29 cellular contexts compared by ENCODE assay signal in genomic region chr10:8334631-8335030, GRCh38.
"Had no signal": no experiment of that assay in that cellular context is flagged by ENCODE, and none has a peak within 500 bp of the region (broad histone marks: within the 10 kb centered on the region; RNA-seq: fewer than 3 reads in every experiment).

No MANE protein-coding gene starts in this region.

- H3K9me3 Mint-ChIP-seq: activated CD4-positive, alpha-beta T cell treated with anti-CD3 and anti-CD28 coated beads, Interleukin-2, amount 10 ng/mL, durations not matched to agents 7 days and 5 days; activated CD8-positive, alpha-beta T cell treated with anti-CD3 and anti-CD28 coated beads for 36 hours; activated naive CD4-positive, alpha-beta T cell treated with anti-CD3 and anti-CD28 coated beads, Interleukin-2, amount 50 U/mL, for 72 hours; activated naive CD8-positive, alpha-beta T cell treated with anti-CD3 and anti-CD28 coated beads, Interleukin-2, amount 50 U/mL, for 24 hours; activated T-cell treated with anti-CD3 and anti-CD28 coated beads, Interleukin-2, amount 50 U/mL, for 24 hours; activated T-helper 1 cell treated with anti-CD3 and anti-CD28 coated beads, Interleukin-12 subunit alpha, Interleukin-12 subunit beta, Interleukin-2, Interleukin-4 antibody, amounts not matched to agents 30 ng/mL and 10 ng/mL and 1 ng/mL, durations not matched to agents 14 hours and 24 hours and 36 hours had no signal

- H3K9me3 ChIP-seq: ascending aorta, body of pancreas, SJCRH30, SK-N-SH had no signal

- H3K27me3 ChIP-seq: ascending aorta, SJCRH30 had no signal

- H3K27me3 Mint-ChIP-seq: activated CD4-positive, alpha-beta T cell treated with anti-CD3 and anti-CD28 coated beads, Interleukin-2, amount 10 ng/mL, durations not matched to agents 7 days and 5 days; activated CD8-positive, alpha-beta T cell treated with anti-CD3 and anti-CD28 coated beads for 36 hours; activated naive CD8-positive, alpha-beta T cell treated with anti-CD3 and anti-CD28 coated beads, Interleukin-2, amount 50 U/mL, for 24 hours; activated T-cell treated with anti-CD3 and anti-CD28 coated beads, Interleukin-2, amount 50 U/mL, for 24 hours had no signal

- H3K36me3 Mint-ChIP-seq: IgD-negative memory B cell had no signal

- H3K4me3 Mint-ChIP-seq: activated B cell treated with CpG ODN at 0.5 μM for 24 hours; activated CD4-positive, alpha-beta T cell treated with anti-CD3 and anti-CD28 coated beads, Interleukin-2, amount 10 ng/mL, durations not matched to agents 7 days and 5 days; activated CD8-positive, alpha-beta T cell treated with anti-CD3 and anti-CD28 coated beads for 36 hours; activated naive CD8-positive, alpha-beta T cell treated with anti-CD3 and anti-CD28 coated beads, Interleukin-2, amount 50 U/mL, for 24 hours; activated T-cell treated with anti-CD3 and anti-CD28 coated beads, Interleukin-2, amount 50 U/mL, for 24 hours; activated T-helper 1 cell treated with anti-CD3 and anti-CD28 coated beads, Interleukin-12 subunit alpha, Interleukin-12 subunit beta, Interleukin-2, Interleukin-4 antibody, amounts not matched to agents 30 ng/mL and 10 ng/mL and 1 ng/mL, durations not matched to agents 14 hours and 24 hours and 36 hours; IgD-negative memory B cell had no signal

- H3K27ac ChIP-seq: ascending aorta, body of pancreas, RWPE1, SJCRH30 had no signal

- H3K4me1 ChIP-seq: SJCRH30 had no signal

- H3K4me2 ChIP-seq: SK-N-SH had no signal

- H3K27ac Mint-ChIP-seq: activated B cell treated with CpG ODN at 0.5 μM for 24 hours; activated CD4-positive, alpha-beta T cell treated with anti-CD3 and anti-CD28 coated beads, Interleukin-2, amount 10 ng/mL, durations not matched to agents 7 days and 5 days; activated CD8-positive, alpha-beta T cell treated with anti-CD3 and anti-CD28 coated beads for 36 hours; activated naive CD8-positive, alpha-beta T cell treated with anti-CD3 and anti-CD28 coated beads, Interleukin-2, amount 50 U/mL, for 24 hours; activated T-cell treated with anti-CD3 and anti-CD28 coated beads, Interleukin-2, amount 50 U/mL, for 24 hours; activated T-helper 1 cell treated with anti-CD3 and anti-CD28 coated beads, Interleukin-12 subunit alpha, Interleukin-12 subunit beta, Interleukin-2, Interleukin-4 antibody, amounts not matched to agents 30 ng/mL and 10 ng/mL and 1 ng/mL, durations not matched to agents 14 hours and 24 hours and 36 hours; IgD-negative memory B cell had no signal

- H3K9ac ChIP-seq: SK-N-SH had no signal

- H3K4me3 ChIP-seq: ascending aorta, body of pancreas, SJCRH30 had no signal

- DNase-seq: activated B cell treated with CpG ODN at 0.5 μM for 24 hours; activated CD4-positive, alpha-beta T cell treated with anti-CD3 and anti-CD28 coated beads, Interleukin-2, amount 10 ng/mL, durations not matched to agents 7 days and 5 days; activated CD8-positive, alpha-beta T cell treated with anti-CD3 and anti-CD28 coated beads for 36 hours; activated effector memory CD4-positive, alpha-beta T cell treated with anti-CD3 and anti-CD28 coated beads, Interleukin-2, amount 50 U/mL, for 16 hours; activated naive CD4-positive, alpha-beta T cell treated with Interleukin-2 at 50 U/mL for 16 hours; activated naive CD8-positive, alpha-beta T cell treated with anti-CD3 and anti-CD28 coated beads, Interleukin-2, amount 50 U/mL, for 24 hours; activated T-cell treated with anti-CD3 and anti-CD28 coated beads, Interleukin-2, amount 50 U/mL, for 24 hours; amniotic stem cell; body of pancreas; central memory CD4-positive, alpha-beta T cell; KG1; NCI-H1092; NCI-H1417 treated with DMSO at 0.1 percent for 48 hours; NCI-H1694; NCI-H2029; NCI-H510A treated with DMSO at 0.1 percent for 48 hours; NCI-H69; NK-92 treated with Interleukin-12 subunit alpha and Interleukin-12 subunit beta, amount 100 ng/mL, for 24 hours; OCI-M1; Right ventricle myocardium superior; SJCRH30; SK-N-SH; T-helper 1 cell; T-helper 9 cell had no signal

- H3K36me3 ChIP-seq: ascending aorta, SJCRH30 had no signal
